13 cellular contexts compared by ENCODE assay signal in the genomic region with DNA sequence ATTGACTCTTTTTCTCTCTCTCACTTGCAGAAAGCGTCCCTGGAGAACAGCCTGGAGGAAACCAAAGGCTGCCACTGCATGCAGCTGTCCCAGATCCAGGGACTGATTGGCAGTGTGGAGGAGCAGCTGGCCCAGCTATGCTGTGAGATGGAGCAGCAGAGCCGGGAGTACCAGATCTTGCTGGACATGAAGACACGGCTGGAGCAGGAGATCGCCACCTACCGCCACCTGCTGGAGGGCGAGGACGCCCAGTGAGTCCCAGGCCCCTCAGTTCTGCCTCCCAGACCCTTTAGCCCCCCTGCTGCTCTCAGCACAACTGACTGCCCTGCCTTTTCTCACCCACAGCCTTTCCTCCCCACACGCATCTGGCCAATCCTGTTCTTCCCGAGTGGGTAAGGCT. TPM values are rescaled to one million over a fixed set of nuclear protein-coding genes. Genes with fewer than 3 reads are reported as not detected.
DNase-seq lines count a peak whose midpoint lies in the region; ATAC-seq and TF ChIP-seq lines count a peak whose summit lies in the region.
"Not testable (repeated sequence)": the region's sequence is repeated elsewhere in the genome, so short reads cannot be mapped to it uniquely, and the experiment has no call there.
"Had no signal": no experiment of that assay in that cellular context is flagged by ENCODE, and none has a peak within 500 bp of the region (broad histone marks: within the 10 kb centered on the region; RNA-seq: fewer than 3 reads in every experiment).

No MANE protein-coding gene starts in this region.

- H3K36me3 Mint-ChIP-seq in HFFc6 (ENCODE audit: low read depth) = not testable (repeated sequence)

- H3K27ac Mint-ChIP-seq in HFFc6 = not testable (repeated sequence)

- CTCF ChIA-PET in AG04450 (lab: Charles Lee) = not testable (repeated sequence)

- DNase-seq in AG04450 (ENCODE audit: low read depth, low spot score) = not testable (repeated sequence)
- DNase-seq in HFFc6 = peak; percentile 51
- peak; percentile 51 for DNase-seq in activated CD4-positive, alpha-beta T cell treated with anti-CD3 and anti-CD28 coated beads for 48 hours
- DNase-seq in activated T-helper 1 cell treated with anti-CD3 and anti-CD28 coated beads, Interleukin-2, amount 50 U/mL, for 16 hours (ENCODE audit: low read depth in 1 of 2, low spot score in 1 of 2) = peak; percentile 8 to 29
- peak; percentile 12 for DNase-seq in effector CD4-positive, alpha-beta T cell
- DNase-seq in left colon = peak in 1 of 2 donors; percentile 79
- peak; percentile 76 for DNase-seq in sigmoid colon
- DNase-seq in stimulated activated CD8-positive, alpha-beta memory T cell treated with anti-CD3 and anti-CD28 coated beads, Interleukin-2, amount 100 ng/mL, for 1 hour (ENCODE audit: low read depth in 2 of 2) = peak; percentile 19 to 27

- not testable (repeated sequence) for H3K27me3 ChIP-seq in AG04450 (ENCODE audit: control insufficient read depth, insufficient read depth, low read length); sigmoid colon

- H3K4me1 Mint-ChIP-seq in HFFc6 (ENCODE audit: low read depth) = not testable (repeated sequence)

- POLR2A ChIA-PET in AG04450 (lab: Yijun Ruan, JAX) = not testable (repeated sequence)

- H3K27me3 Mint-ChIP-seq in HFFc6 (ENCODE audit: insufficient read depth) = not testable (repeated sequence)

- not testable (repeated sequence) for H3K36me3 ChIP-seq in sigmoid colon

- H3K4me1 ChIP-seq in sigmoid colon = not testable (repeated sequence)

- H3K4me3 Mint-ChIP-seq in HFFc6 = not testable (repeated sequence)

- H3K4me3 ChIP-seq in AG04450 (ENCODE audit: low read depth, low read length); sigmoid colon: not testable (repeated sequence)

- ATAC-seq in left colon = peak; percentile 72

- not testable (repeated sequence) for TF ChIP-seq POLR2A in sigmoid colon (IDR thresholded peaks at IDR 0.05)

- 2 to 6% methylated on average over 6 of the region's 9 CpGs for WGBS in sigmoid colon, 2 donors

- intact Hi-C loops in left colon (cut with DNase I, micrococcal nuclease); sigmoid colon (cut with DNase I): not testable (repeated sequence)

- H3K9me3 ChIP-seq in AG04450 (ENCODE audit: control insufficient read depth, insufficient read depth, low read length); sigmoid colon: not testable (repeated sequence)

- TF ChIP-seq CTCF in AG04450 (IDR thresholded peaks at IDR 0.05; ENCODE audit: low read depth, low read length) (peak; percentile 32), HFFc6 (IDR thresholded peaks at IDR 0.05) (peak; percentile 61)
- not testable (repeated sequence) for TF ChIP-seq CTCF in sigmoid colon (IDR thresholded peaks at IDR 0.05)

- not testable (repeated sequence) for H3K27ac ChIP-seq in AG04450 (ENCODE audit: low read depth, low read length); sigmoid colon

- not testable (repeated sequence) for H3K9me3 Mint-ChIP-seq in HFFc6

- not testable (repeated sequence) for TF ChIP-seq EP300 in sigmoid colon (IDR thresholded peaks at IDR 0.05)

RNA-seq across cellular contexts. Expression of a gene that starts 34.5 kb away (rescaled TPM):
- polyA plus RNA-seq in AG04450 (2011; rRNA removed) (not detected in 2 replicates), sigmoid colon (100 to 1,000 TPM in 1 of 3 donors, 10 to 100 TPM in 2; 29.6 to 105 (median 38.6) TPM)
- polyA minus RNA-seq in AG04450 (2011; rRNA and poly(A)+ RNA removed) = not detected in 2 replicates
- total RNA-seq in HFFc6 (2021; fragmentation: NEBNext Ultra II Directional; extraction: Animal tissue kit (Norgen Biotek cat#: 25700)) = under 1 TPM in 2 of 6 experiments, not detected in 4; 0.17 to 0.23 TPM
- total RNA-seq in left colon (10 to 100 TPM; 36.8 to 47.7 TPM), sigmoid colon (under 1 TPM in 1 of 4 donors, not detected in 3; 0.83 TPM)
- total RNA-seq: A172, dermis blood vessel endothelial cell, frontal cortex, MCF 10A, tibial nerve had no signal

Comparison
In these comparisons a context has a peak if more than half of its experiments do, and no peak if none do; other contexts are left out.
1. RNA of a gene that starts 34.5 kb away (total RNA-seq): 36.8 to 47.7 TPM in left colon; 0.17 to 0.23 TPM in HFFc6 and 0.83 TPM in sigmoid colon; every median in the first group is over 10 times any median in the second.